In genomic region chr6:32151885-32152311, GRCh38 we compare ENCODE assay signal across 9 cellular contexts. TPM values are rescaled to one million over a fixed set of nuclear protein-coding genes. Genes with fewer than 3 reads are reported as not detected.
DNase-seq lines count a peak whose midpoint lies in the region; ATAC-seq and TF ChIP-seq lines count a peak whose summit lies in the region.
"Had no signal": no experiment of that assay in that cellular context is flagged by ENCODE, and none has a peak within 500 bp of the region (broad histone marks: within the 10 kb centered on the region; RNA-seq: fewer than 3 reads in every experiment).

TSS of gene PRRT1 (minus strand) at chr6:32151939. CDS start at chr6:32151827, 112 bp downstream.

- WGBS in prostate gland, result 7% methylated on average over 18 of the region's 19 CpGs

- H3K4me1 Mint-ChIP-seq in CD8-positive, alpha-beta memory T cell, result peaks cover 50 to 77% (median 58%) of the 10 kb centered on the region in 3 donors

- peaks cover 27% of the 10 kb centered on the region for H3K4me1 ChIP-seq in CD8-positive, alpha-beta memory T cell (ENCODE audit: insufficient read depth, low read length)
- peaks cover 14% of the 10 kb centered on the region for H3K4me1 ChIP-seq in prostate gland (replicated peaks)

- peak within 1 kb of the TSS; percentile 82 for H3K27ac ChIP-seq in CD8-positive, alpha-beta memory T cell (ENCODE audit: low read depth, low read length)
- H3K27ac ChIP-seq in SK-N-MC (peak within 1 kb of the TSS; percentile 85), prostate gland (peak within 1 kb of the TSS; percentile 88 to 89)

- peak within 1 kb of the TSS; percentile 23 to 98 (median 74) for H3K4me3 Mint-ChIP-seq in CD8-positive, alpha-beta memory T cell

- intact Hi-C loops in prostate gland (cut with DNase I), result loop anchor here (2.0 to 10.0 kb wide), 3 partner anchors 21 to 247 kb away; partner anchors contain the start of genes FKBPL and ZBTB12

- H3K36me3 ChIP-seq in CD8-positive, alpha-beta memory T cell (ENCODE audit: insufficient read depth, low read length), result peaks cover 6% of the 10 kb centered on the region
- H3K36me3 ChIP-seq in SK-N-MC (ENCODE audit: insufficient read depth, low read length) (peaks cover 13% of the 10 kb centered on the region), prostate gland (no peaks in the 10 kb centered on the region)

- peak within 1 kb of the TSS in 7 of 8 donors; percentile 36 to 91 (median 85) for H3K27ac Mint-ChIP-seq in CD8-positive, alpha-beta memory T cell

- TF ChIP-seq CTCF in prostate gland (IDR thresholded peaks at IDR 0.05), result no peak

- no peak for TF ChIP-seq POLR2A in prostate gland (IDR thresholded peaks at IDR 0.05)

- no peak for ATAC-seq in GM21360 (IDR thresholded peaks at IDR 0.05; ENCODE audit: unreplicated experiment)
- no peak for ATAC-seq in GM21526 (IDR thresholded peaks at IDR 0.05; ENCODE audit: low FRiP score, unreplicated experiment)

- H3K9ac ChIP-seq in SK-N-MC (ENCODE audit: insufficient read length), result peak within 1 kb of the TSS; percentile 90

- H3K9me3 Mint-ChIP-seq in CD8-positive, alpha-beta memory T cell, result peaks cover 0 to 6% (median 0%) of the 10 kb centered on the region in 5 donors

- peaks cover 23 to 34% of the 10 kb centered on the region in 2 donors for H3K27me3 Mint-ChIP-seq in CD8-positive, alpha-beta memory T cell

- POLR2A ChIA-PET in CD8-positive, alpha-beta memory T cell (lab: Charles Lee), result no interaction called here

- peaks cover 0 to 11% (median 8%) of the 10 kb centered on the region in 3 donors for H3K36me3 Mint-ChIP-seq in CD8-positive, alpha-beta memory T cell

- H3K4me3 ChIP-seq in CD8-positive, alpha-beta memory T cell (ENCODE audit: low read length), result peak within 1 kb of the TSS; percentile 44
- H3K4me3 ChIP-seq in SK-N-MC (peak within 1 kb of the TSS; percentile 94), prostate gland (peak within 1 kb of the TSS; percentile 53 to 61)

- CTCF ChIA-PET in CD8-positive, alpha-beta memory T cell (lab: Charles Lee), result interaction anchor here (0.6 to 1.9 kb wide), 7 partner anchors 19 to 1368 kb away, joined by 3 to 4 read pairs (median 3); no protein-coding TSS in a partner anchor

- DNase-seq in CD8-positive, alpha-beta memory T cell, result peak in 1 of 5 donors; percentile 36
- DNase-seq in SK-N-MC (ENCODE audit: low read depth, low spot score) (no peak), fibroblast of peridontal ligament (ENCODE audit: extremely low read depth) (peak; percentile 5), prostate gland (ENCODE audit: low spot score) (no peak), SIG-M5 (lab: John Stamatoyannopoulos, UW) (no peak), HPDE6-E6E7 (ENCODE audit: extremely low spot score) (no peak)
- DNase-seq: islet precursor cell had no signal

- H3K27me3 ChIP-seq in CD8-positive, alpha-beta memory T cell (ENCODE audit: insufficient read depth, low read length, poor library complexity, severe bottlenecking), result no peaks in the 10 kb centered on the region
- H3K27me3 ChIP-seq in prostate gland (replicated peaks; ENCODE audit: insufficient read depth), result no peaks in the 10 kb centered on the region

- no peaks in the 10 kb centered on the region for H3K9me3 ChIP-seq in CD8-positive, alpha-beta memory T cell (ENCODE audit: low read length)
- no peaks in the 10 kb centered on the region for H3K9me3 ChIP-seq in SK-N-MC (ENCODE audit: low read depth, low read length)
- no peaks in the 10 kb centered on the region for H3K9me3 ChIP-seq in prostate gland

RNA-seq across cellular contexts. Expression of gene PRRT1, which starts in this region (rescaled TPM):
- total RNA-seq in CD8-positive, alpha-beta memory T cell, result under 1 TPM; 0.35 to 0.55 TPM
- 0.72 TPM for polyA plus RNA-seq in CD8-positive, alpha-beta memory T cell
- 1 to 10 TPM in 1 of 2 donors, under 1 TPM in 1; 0.64 to 7.2 TPM for total RNA-seq in prostate gland

Comparison
In these comparisons a context has a peak if more than half of its experiments do, and no peak if none do; other contexts are left out.
1. H3K4me3 ChIP-seq: peak in every context shown above with its lines; median percentile 94 in SK-N-MC; 57 in prostate gland; 44 in CD8-positive, alpha-beta memory T cell.